1 cellular context compared by ENCODE assay signal in the genomic region with DNA sequence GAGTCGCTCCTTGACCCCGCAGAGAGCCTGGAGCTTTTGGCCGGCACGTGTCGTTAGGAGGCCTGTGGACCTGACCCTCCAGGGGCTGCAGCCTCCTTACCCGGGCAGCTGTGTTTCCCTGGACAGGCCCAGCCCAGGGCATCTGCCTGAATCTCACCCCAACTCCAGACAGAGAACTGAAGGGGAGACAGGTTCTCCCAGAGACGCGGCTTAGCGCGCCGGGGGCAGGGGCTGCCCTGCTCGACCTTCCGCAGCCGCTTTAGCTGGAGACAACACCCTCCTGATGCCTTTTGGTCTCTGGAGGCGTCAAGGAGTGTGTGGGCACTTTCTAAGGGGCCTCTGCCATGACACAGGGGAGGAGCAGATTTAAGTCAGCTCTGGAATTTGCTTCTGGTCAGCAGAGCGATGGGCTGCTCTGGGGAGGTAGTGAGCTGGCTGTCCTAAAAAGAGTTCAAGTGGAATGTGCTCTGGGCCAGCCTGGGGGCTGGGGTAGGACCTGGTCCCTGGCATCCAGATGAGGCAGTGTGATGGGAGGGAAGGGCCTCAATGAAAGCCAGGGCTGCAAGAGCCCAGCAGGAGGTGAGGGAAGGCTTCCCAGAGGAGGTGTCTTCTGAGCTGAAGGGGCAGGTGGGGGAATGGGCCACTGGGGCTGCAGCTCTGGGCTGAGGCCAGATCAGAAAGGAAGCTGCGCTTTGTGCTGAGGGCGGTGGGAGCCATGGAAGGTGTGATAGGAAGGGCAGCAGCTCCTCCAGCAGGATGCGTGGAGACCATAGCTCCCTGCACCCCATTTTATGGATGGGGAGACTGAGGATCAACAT.
TF ChIP-seq lines count a peak whose summit lies in the region.

No MANE protein-coding gene starts in this region.

TF ChIP-seq in H1, 55 proteins besides CTCF, POLR2A, EP300 and RAD21:
- TF ChIP-seq HDAC2 (IDR thresholded peaks at IDR 0.05; ENCODE audit: borderline replicate concordance in 1 of 2, low read depth in 2 of 2, low read length in 2 of 2), result peak in 1 of 2 experiments; percentile 82; a peak in 2 of 4 replicates
- no peak for TF ChIP-seq HDAC6 (IDR thresholded peaks at IDR 0.05; ENCODE audit: low read depth, low read length)
- no peak for TF ChIP-seq SP2 (IDR thresholded peaks at IDR 0.05; ENCODE audit: low read length)
- TF ChIP-seq KDM1A (IDR thresholded peaks at IDR 0.05; ENCODE audit: borderline replicate concordance, low read length), result peak; percentile 97
- TF ChIP-seq TEAD4 (IDR thresholded peaks at IDR 0.05; ENCODE audit: low read depth, low read length), result no peak
